9 cellular contexts compared by ENCODE assay signal in the genomic region with DNA sequence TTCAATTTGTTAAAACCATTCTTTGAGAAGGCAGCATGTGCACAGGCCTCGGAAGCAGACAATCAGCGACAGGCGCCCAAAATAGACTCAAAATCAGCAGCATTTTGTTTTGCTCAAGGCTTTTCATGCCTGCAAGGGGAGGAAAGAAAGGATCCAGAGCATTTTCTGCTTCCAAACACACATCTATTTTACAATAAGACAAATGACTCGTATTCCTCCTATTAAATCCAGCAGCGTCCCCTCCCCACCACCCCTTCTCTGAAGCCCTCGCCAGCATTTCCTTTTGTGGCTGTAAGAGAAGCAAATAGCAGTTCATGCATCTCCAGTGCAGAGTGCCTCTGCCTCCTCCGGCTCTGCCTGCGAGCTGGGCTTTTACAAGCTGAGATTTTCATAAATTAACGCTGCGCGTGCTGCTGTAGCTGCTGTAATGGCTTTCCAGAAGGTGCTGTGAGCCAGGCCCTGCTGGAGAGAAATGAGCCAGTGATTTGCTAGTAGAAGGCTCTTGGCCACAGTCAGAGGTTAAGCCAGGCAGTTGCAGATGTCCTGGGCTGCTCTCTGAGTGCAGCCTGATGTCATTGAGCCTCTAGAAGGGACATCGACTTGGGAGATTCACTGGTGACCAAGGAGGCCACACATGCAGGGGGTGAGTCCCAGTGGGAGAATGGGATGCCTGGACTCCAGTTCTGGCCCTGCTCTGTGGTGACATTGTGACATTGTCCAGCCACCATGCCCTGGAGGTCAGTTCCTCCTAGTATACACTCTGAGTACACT.
DNase-seq lines count a peak whose midpoint lies in the region; ATAC-seq and TF ChIP-seq lines count a peak whose summit lies in the region.
"Had no signal": no experiment of that assay in that cellular context is flagged by ENCODE, and none has a peak within 500 bp of the region (broad histone marks: within the 10 kb centered on the region; RNA-seq: fewer than 3 reads in every experiment).

No MANE protein-coding gene starts in this region.

- no peak for TF ChIP-seq CTCF in mucosa of descending colon (IDR thresholded peaks at IDR 0.05)
- no peak for TF ChIP-seq CTCF in type B pancreatic cell (conservative IDR thresholded peaks at IDR 0.05)

- H3K36me3 ChIP-seq in esophagus (ENCODE audit: control insufficient read depth in 2 of 2, insufficient read depth in 2 of 2, low read length in 1 of 2): peaks cover 0 to 1% of the 10 kb centered on the region in 2 donors
- no peaks in the 10 kb centered on the region for H3K36me3 ChIP-seq in mucosa of descending colon (ENCODE audit: low read depth)

- no peak for TF ChIP-seq POLR2A in erythroblast (IDR thresholded peaks at IDR 0.05; ENCODE audit: low read length)

- H3K36me3 Mint-ChIP-seq in type B pancreatic cell: no peaks in the 10 kb centered on the region

- H3K9me3 ChIP-seq in esophagus (ENCODE audit: control insufficient read depth in 2 of 2, insufficient read depth in 1 of 2, low read depth in 1 of 2, low read length in 1 of 2) (no peaks in the 10 kb centered on the region), mucosa of descending colon (no peaks in the 10 kb centered on the region)

- no peak overlapping the region for H3K4me3 Mint-ChIP-seq in type B pancreatic cell
- H3K4me3 Mint-ChIP-seq: stimulated activated naive CD8-positive, alpha-beta T cell treated with anti-CD3 and anti-CD28 coated beads, Interleukin-15, Interleukin-2, amounts not matched to agents 100 ng/mL and 50 ng/mL, for 24 hours had no signal

- intact Hi-C loops in mucosa of descending colon (cut with DNase I, micrococcal nuclease): no loop called here

- H3K27me3 Mint-ChIP-seq in type B pancreatic cell: peaks cover 3% of the 10 kb centered on the region
- H3K27me3 Mint-ChIP-seq: stimulated activated naive CD8-positive, alpha-beta T cell treated with anti-CD3 and anti-CD28 coated beads, Interleukin-15, Interleukin-2, amounts not matched to agents 100 ng/mL and 50 ng/mL, for 24 hours had no signal

- H3K27ac Mint-ChIP-seq in type B pancreatic cell: peak overlapping the region; percentile 41
- H3K27ac Mint-ChIP-seq: stimulated activated naive CD8-positive, alpha-beta T cell treated with anti-CD3 and anti-CD28 coated beads, Interleukin-15, Interleukin-2, amounts not matched to agents 100 ng/mL and 50 ng/mL, for 24 hours had no signal

- WGBS in esophagus, 2 donors: 33 to 38% methylated on average over 12 of the region's 12 CpGs

- H3K27me3 ChIP-seq in esophagus (ENCODE audit: control insufficient read depth in 1 of 2, insufficient read depth in 2 of 2, low read length in 2 of 2): no peaks in the 10 kb centered on the region

- DNase-seq in NCI-H2227 treated with DMSO at 0.1 percent for 48 hours (lab: John Stamatoyannopoulos, UW) (peak; percentile 74), mucosa of descending colon (no peak), type B pancreatic cell (ENCODE audit: extremely low spot score, unreplicated experiment) (no peak), erythroblast (lab: John Stamatoyannopoulos, UW) (no peak), OCI-M1 (lab: John Stamatoyannopoulos, UW) (no peak)
- DNase-seq in activated CD4-positive, alpha-beta T cell treated with anti-CD3 and anti-CD28 coated beads, Interleukin-2, amount 50 U/mL, for 1 hour: no peak
- DNase-seq: activated effector memory CD4-positive, alpha-beta T cell treated with anti-CD3 and anti-CD28 coated beads, Interleukin-2, amount 50 U/mL, for 16 hours had no signal

- H3K4me3 ChIP-seq in esophagus (ENCODE audit: low read depth in 1 of 2, low read length in 2 of 2) (no peak overlapping the region), mucosa of descending colon (no peak overlapping the region)

- H3K4me1 ChIP-seq in esophagus (ENCODE audit: control insufficient read depth in 2 of 2, insufficient read depth in 2 of 2, low read length in 1 of 2): peaks cover 0 to 2% of the 10 kb centered on the region in 2 donors
- H3K4me1 ChIP-seq in mucosa of descending colon (ENCODE audit: low read depth): no peaks in the 10 kb centered on the region

- peaks cover 28% of the 10 kb centered on the region for H3K4me1 Mint-ChIP-seq in type B pancreatic cell (ENCODE audit: unreplicated experiment)

- H3K9me3 Mint-ChIP-seq in type B pancreatic cell: no peaks in the 10 kb centered on the region
- H3K9me3 Mint-ChIP-seq: stimulated activated naive CD8-positive, alpha-beta T cell treated with anti-CD3 and anti-CD28 coated beads, Interleukin-15, Interleukin-2, amounts not matched to agents 100 ng/mL and 50 ng/mL, for 24 hours had no signal

- peak overlapping the region; percentile 56 to 76 for H3K27ac ChIP-seq in esophagus (ENCODE audit: low read depth in 2 of 2, low read length in 1 of 2)

- peak; percentile 31 for ATAC-seq in mucosa of descending colon
